Comparison of ENCODE assay signal across 24 cellular contexts in the genomic region with DNA sequence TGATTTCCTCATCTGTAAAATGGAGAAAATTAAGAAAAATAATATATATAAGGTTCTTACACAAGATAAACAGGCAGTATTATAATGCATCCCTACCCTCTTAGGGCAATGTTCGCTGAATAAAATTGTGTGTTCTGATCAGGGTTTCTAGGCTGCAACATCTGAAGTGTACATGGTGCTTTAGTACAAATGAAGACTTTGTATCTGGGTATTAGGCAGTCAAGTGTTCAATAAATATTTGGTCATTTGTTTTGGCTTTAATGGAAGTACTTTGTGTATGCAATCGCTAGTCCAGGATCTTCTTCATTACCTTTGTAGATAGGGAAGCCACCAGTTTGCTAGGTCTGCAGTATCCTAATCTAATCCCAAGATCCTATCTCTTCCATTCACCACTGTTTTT. TPM values are rescaled to one million over a fixed set of nuclear protein-coding genes. Genes with fewer than 3 reads are reported as not detected.
A peak's percentile ranks its signal among the peaks of the same experiment; 100 is the strongest.
DNase-seq lines count a peak whose midpoint lies in the region; ATAC-seq, FAIRE-seq and TF ChIP-seq lines count a peak whose summit lies in the region.
"Had no signal": no experiment of that assay in that cellular context is flagged by ENCODE, and none has a peak within 500 bp of the region (broad histone marks: within the 10 kb centered on the region; RNA-seq: fewer than 3 reads in every experiment).

No MANE protein-coding gene starts in this region.

- no TSS peak for BruUV-seq in HCT116 (replicated peaks; lab: Mats Ljungman, UMichigan)
- BruUV-seq in endothelial cell of umbilical vein (replicated peaks; lab: Mats Ljungman, UMichigan) = no TSS peak

- H3K36me3 ChIP-seq in HCT116 (ENCODE audit: control insufficient read depth in 1 of 2, insufficient read depth in 2 of 2, low read length in 2 of 2) (peaks cover 0 to 17% of the 10 kb centered on the region in 2 experiments; a peak in 1 of 4 replicates), endothelial cell of umbilical vein (ENCODE audit: control insufficient read depth in 2 of 2, extremely low read depth in 1 of 2, insufficient read depth in 2 of 2, low read length in 2 of 2) (no peaks in the 10 kb centered on the region)
- H3K36me3 ChIP-seq: HAP-1 had no signal

- DNase-seq in DMS153 (lab: John Stamatoyannopoulos, UW) (peak; percentile 17), DMS153 treated with DMSO at 0.1 percent for 48 hours (lab: John Stamatoyannopoulos, UW; ENCODE audit: unreplicated experiment) (no peak), HCT116 (ENCODE audit: low read depth, low spot score) (no peak), endothelial cell of umbilical vein (ENCODE audit: low read depth, low spot score) (no peak), GM20000 (ENCODE audit: low spot score) (no peak), HK-2 (ENCODE audit: unreplicated experiment) (no peak)
- DNase-seq: AML-193; Calu3; CD8-positive, alpha-beta T cell; DMS 273 treated with DMSO at 0.1 percent for 48 hours; DND-41; EL; GM23248; IMR-90 had no signal

- no peak for TF ChIP-seq CTCF in C4-2B (conservative IDR thresholded peaks at IDR 0.05)
- TF ChIP-seq CTCF in HCT116 (IDR thresholded peaks at IDR 0.05 in 2 of 3, conservative IDR thresholded peaks at IDR 0.05 in 1 of 3; ENCODE audit: borderline replicate concordance in 1 of 3, insufficient read depth in 1 of 3, low read depth in 2 of 3, low read length in 2 of 3) = no peak
- TF ChIP-seq CTCF in endothelial cell of umbilical vein (IDR thresholded peaks at IDR 0.05; ENCODE audit: extremely low read depth in 1 of 2, insufficient read depth in 1 of 2, low read depth in 1 of 2, low read length in 2 of 2) = no peak
- no peak for TF ChIP-seq CTCF in GM20000 (IDR thresholded peaks at IDR 0.05; ENCODE audit: extremely low read depth, missing control alignments)

- H3K4me3 ChIP-seq in HCT116 (replicated peaks in 1 of 2; ENCODE audit: low read depth in 1 of 2, low read length in 2 of 2) (no peak overlapping the region), endothelial cell of umbilical vein (replicated peaks in 1 of 3; ENCODE audit: insufficient read depth in 1 of 3, low read depth in 1 of 3, low read length in 3 of 3) (no peak overlapping the region)
- H3K4me3 ChIP-seq: A549, GM12878, GM23248, HAP-1, K562 had no signal

- no peak for ATAC-seq in HCT116
- ATAC-seq: A549; CD8-positive, alpha-beta T cell; GM12878 had no signal

- intact Hi-C loops in HCT116 (cut with micrococcal nuclease) (no loop called here), endothelial cell of umbilical vein (cut with micrococcal nuclease) (no loop called here)

- RAD21 ChIA-PET in HCT116 (lab: Charles Lee; ENCODE audit: low non-redundant PET in 1 of 2, low total read pairs in 2 of 2, uncharacterized antibody in 2 of 2, unreplicated experiment in 2 of 2) = no interaction called here

- dilution Hi-C loops in endothelial cell of umbilical vein (cut with MboI; ENCODE audit: extremely low pct_ligation_motif_present, low sequenced_read_pairs) = loop anchor here (25.0 kb wide), 2 partner anchors 186 to 289 kb away; partner anchors contain the start of gene PRKACB

- H3K9me3 ChIP-seq in HCT116 (ENCODE audit: control insufficient read depth in 1 of 2, insufficient read depth in 1 of 2, low read depth in 1 of 2, low read length in 2 of 2) (peaks cover 0 to 5% of the 10 kb centered on the region in 2 experiments; a peak in 1 of 4 replicates), endothelial cell of umbilical vein (replicated peaks; ENCODE audit: control insufficient read depth, insufficient read depth, low read length) (no peaks in the 10 kb centered on the region)
- H3K9me3 ChIP-seq: HAP-1 had no signal

- H3K9me1 ChIP-seq in endothelial cell of umbilical vein (replicated peaks; ENCODE audit: control insufficient read depth, extremely low read depth, insufficient read depth, low read length) = no peaks in the 10 kb centered on the region

- no peak overlapping the region for H2AFZ ChIP-seq in HCT116 (ENCODE audit: low read depth, low read length, poor library complexity, severe bottlenecking)
- H2AFZ ChIP-seq in endothelial cell of umbilical vein (ENCODE audit: low read depth, low read length) = no peak overlapping the region
- H2AFZ ChIP-seq: GM23248 had no signal

- TF ChIP-seq POLR2A in HCT116 (IDR thresholded peaks at IDR 0.05; ENCODE audit: borderline replicate concordance, extremely low read depth, insufficient read depth, insufficient read length) = no peak
- no peak for TF ChIP-seq POLR2A in endothelial cell of umbilical vein (IDR thresholded peaks at IDR 0.05; ENCODE audit: low read depth, low read length)

- no peak overlapping the region for H3K4me2 ChIP-seq in HCT116 (ENCODE audit: low read length)
- no peak overlapping the region for H3K4me2 ChIP-seq in endothelial cell of umbilical vein (ENCODE audit: insufficient read depth, low read length)
- H3K4me2 ChIP-seq: A549 had no signal

- H3K9ac ChIP-seq in HCT116 (ENCODE audit: low read length) (no peak overlapping the region), endothelial cell of umbilical vein (replicated peaks; ENCODE audit: extremely low read depth, insufficient read depth, low read length) (no peak overlapping the region)
- H3K9ac ChIP-seq: GM23248 had no signal

- TF ChIP-seq RAD21 in HCT116 (IDR thresholded peaks at IDR 0.05; ENCODE audit: low read depth) = no peak

- POLR2A ChIA-PET in HCT116 (lab: Charles Lee) (no interaction called here), endothelial cell of umbilical vein (lab: Charles Lee) (no interaction called here)

- CTCF ChIA-PET in HCT116 (lab: Charles Lee) = no interaction called here
- CTCF ChIA-PET in endothelial cell of umbilical vein (lab: Charles Lee) = interaction anchor here (2.3 kb wide), 1 partner anchor 285 kb away, joined by 9 read pairs; no protein-coding TSS in a partner anchor

- no peak for FAIRE-seq in endothelial cell of umbilical vein (lab: Jason Lieb, UNC)
- FAIRE-seq: A549, GM12878, HTR-8/SVneo had no signal

- H3K27ac ChIP-seq in C4-2B (peak overlapping the region; percentile 90), HCT116 (ENCODE audit: low read depth, low read length) (peak overlapping the region; percentile 76), endothelial cell of umbilical vein (ENCODE audit: insufficient read depth, low read depth, low read length) (no peak overlapping the region)
- H3K27ac ChIP-seq: 22Rv1, A549, GM23248 had no signal

- H3K79me2 ChIP-seq in HCT116 (ENCODE audit: insufficient read depth, low read length) (no peaks in the 10 kb centered on the region), endothelial cell of umbilical vein (ENCODE audit: control insufficient read depth, insufficient read depth, low read length) (no peaks in the 10 kb centered on the region)

- H3K27me3 ChIP-seq in HCT116 (ENCODE audit: insufficient read depth, low read length) (no peaks in the 10 kb centered on the region), endothelial cell of umbilical vein (ENCODE audit: control insufficient read depth in 2 of 2, insufficient read depth in 2 of 2, low read length in 2 of 2) (no peaks in the 10 kb centered on the region)

- no peaks in the 10 kb centered on the region for H3K9me2 ChIP-seq in HCT116 (ENCODE audit: insufficient read depth)

- H3K4me1 ChIP-seq in HCT116 (ENCODE audit: control insufficient read depth in 1 of 2, insufficient read depth in 2 of 2, low read length in 2 of 2) (peaks cover 28 to 37% of the 10 kb centered on the region in 2 experiments), endothelial cell of umbilical vein (ENCODE audit: control insufficient read depth, extremely low read depth, insufficient read depth, low read length) (peaks cover 4% of the 10 kb centered on the region)
- H3K4me1 ChIP-seq: A549, HAP-1 had no signal

- no peaks in the 10 kb centered on the region for H4K20me1 ChIP-seq in HCT116 (ENCODE audit: insufficient read depth)
- H4K20me1 ChIP-seq in endothelial cell of umbilical vein (replicated peaks; ENCODE audit: control insufficient read depth, extremely low read depth, insufficient read depth, low read length) = no peaks in the 10 kb centered on the region

TF ChIP-seq in HCT116, 20 proteins besides CTCF, POLR2A, EP300 and RAD21 (continues in another document):
- TF ChIP-seq SIN3A (IDR thresholded peaks at IDR 0.05; ENCODE audit: low read depth) = no peak
- TF ChIP-seq, protein P1, sequence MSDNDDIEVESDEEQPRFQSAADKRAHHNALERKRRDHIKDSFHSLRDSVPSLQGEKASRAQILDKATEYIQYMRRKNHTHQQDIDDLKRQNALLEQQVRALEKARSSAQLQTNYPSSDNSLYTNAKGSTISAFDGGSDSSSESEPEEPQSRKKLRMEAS (IDR thresholded peaks at IDR 0.05) = no peak

TF ChIP-seq in endothelial cell of umbilical vein, 7 proteins besides CTCF, POLR2A, EP300 and RAD21:
- TF ChIP-seq, protein P1 (IDR thresholded peaks at IDR 0.05; ENCODE audit: insufficient read depth, insufficient read length) = no peak
- TF ChIP-seq FOS (IDR thresholded peaks at IDR 0.05; ENCODE audit: borderline replicate concordance, insufficient read depth, low read length) (no peak), GATA2 (IDR thresholded peaks at IDR 0.05; ENCODE audit: insufficient read depth, insufficient read length, low read depth, low read length) (peak; percentile 23)
TF ChIP-seq in endothelial cell of umbilical vein: peak in this region for 1.

RNA-seq across cellular contexts. Expression of gene DNASE2B, which starts 28.1 kb away (rescaled TPM):
- total RNA-seq in HCT116 (2021; ENCODE audit: unreplicated experiment) (0.42 TPM), endothelial cell of umbilical vein (not detected in 2 replicates)
- polyA plus RNA-seq in HCT116 (2012) = 0.22 and 0.48 TPM in 2 replicates
- polyA plus RNA-seq in endothelial cell of umbilical vein = not detected in 2 replicates
- polyA plus RNA-seq in endothelial cell of umbilical vein (2011; cell fraction: cytosol; rRNA removed) = not detected in 2 replicates
- polyA plus RNA-seq in endothelial cell of umbilical vein (2011; cell fraction: nucleus; rRNA removed) = 0.18 and 0.25 TPM in 2 replicates
- polyA plus RNA-seq in endothelial cell of umbilical vein (2012) = not detected in 2 replicates
- not detected in 2 replicates for polyA minus RNA-seq in endothelial cell of umbilical vein
- not detected for polyA minus RNA-seq in endothelial cell of umbilical vein (2011; cell fraction: cytosol; rRNA and poly(A)+ RNA removed)
- not detected in 2 replicates for polyA minus RNA-seq in endothelial cell of umbilical vein (2011; cell fraction: nucleus; rRNA and poly(A)+ RNA removed)
- total RNA-seq: Calu3; CD8-positive, alpha-beta T cell; G401; GM12878; GM23248; H4; IMR-90; K562 had no signal
- polyA plus RNA-seq: A549, BJ, GM12878, GM23248, IMR-90, K562 had no signal

RNA-seq across cellular contexts. Expression of gene RPF1, which starts 52.7 kb away (rescaled TPM):
- total RNA-seq in HCT116 (2021; ENCODE audit: unreplicated experiment) (86.9 TPM), endothelial cell of umbilical vein (32.6 and 34.3 TPM in 2 replicates)
- 27.7 and 46.9 TPM in 2 replicates for polyA plus RNA-seq in HCT116 (2012)
- 10.9 and 15.3 TPM in 2 replicates for polyA plus RNA-seq in endothelial cell of umbilical vein
- 25.5 and 27.4 TPM in 2 replicates for polyA plus RNA-seq in endothelial cell of umbilical vein (2011; cell fraction: cytosol; rRNA removed)
- polyA plus RNA-seq in endothelial cell of umbilical vein (2011; cell fraction: nucleus; rRNA removed) = 16.2 and 20.3 TPM in 2 replicates
- polyA plus RNA-seq in endothelial cell of umbilical vein (2012) = 33.3 and 43.1 TPM in 2 replicates
- 5.1 and 5.4 TPM in 2 replicates for polyA minus RNA-seq in endothelial cell of umbilical vein
- polyA minus RNA-seq in endothelial cell of umbilical vein (2011; cell fraction: cytosol; rRNA and poly(A)+ RNA removed) = 9.3 TPM
- polyA minus RNA-seq in endothelial cell of umbilical vein (2011; cell fraction: nucleus; rRNA and poly(A)+ RNA removed) = 8.7 and 8.8 TPM in 2 replicates
